9 cellular contexts compared by ENCODE assay signal in the genomic region with DNA sequence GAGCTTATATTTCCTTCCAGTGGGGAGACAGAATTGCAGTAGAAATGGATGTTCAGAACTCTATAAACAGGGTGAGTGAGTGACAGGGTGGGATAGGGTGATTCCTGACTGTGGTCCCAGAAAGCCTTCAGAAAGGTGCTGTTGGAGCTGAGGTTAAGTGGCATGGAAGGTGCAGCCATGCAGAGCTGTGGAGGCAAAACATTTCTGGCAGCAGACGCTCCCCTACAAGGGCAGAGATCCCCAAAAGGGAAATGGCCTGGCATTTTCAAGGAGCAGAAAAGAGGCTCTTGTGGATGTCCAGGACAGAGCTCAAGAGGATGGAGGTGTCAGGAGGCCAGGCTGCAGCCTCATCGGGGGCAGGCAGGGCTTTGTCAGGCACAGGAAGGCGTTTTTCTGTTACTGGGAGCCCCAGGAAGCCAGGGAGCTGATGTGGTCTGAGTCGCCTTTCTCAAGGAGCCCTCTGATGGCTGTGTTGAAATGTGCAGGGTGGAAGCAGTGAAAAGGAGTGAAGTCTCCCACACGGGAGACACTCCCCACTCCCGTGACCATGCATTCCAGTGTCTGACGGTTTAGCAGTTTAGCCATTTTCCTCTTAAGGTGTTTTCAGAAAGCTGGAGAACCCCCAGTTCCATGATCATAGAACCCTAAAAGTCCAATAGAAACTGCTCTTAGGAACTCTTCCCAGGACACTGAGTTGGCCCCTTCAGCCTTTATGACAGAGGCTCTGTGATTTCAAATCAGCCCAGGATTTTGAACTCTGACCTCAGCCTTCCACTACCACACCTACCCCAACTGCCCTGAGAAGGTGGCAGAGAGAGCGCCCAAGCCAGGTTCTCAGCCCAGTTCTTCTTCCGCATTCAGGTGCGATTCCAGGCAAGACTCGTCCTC.
DNase-seq lines count a peak whose midpoint lies in the region; ATAC-seq, FAIRE-seq and TF ChIP-seq lines count a peak whose summit lies in the region.
"Had no signal": no experiment of that assay in that cellular context is flagged by ENCODE, and none has a peak within 500 bp of the region (broad histone marks: within the 10 kb centered on the region; RNA-seq: fewer than 3 reads in every experiment).

No MANE protein-coding gene starts in this region.

- FAIRE-seq in K562 (lab: Jason Lieb, UNC) = peak; percentile 90

- H3K4me2 ChIP-seq in K562 (ENCODE audit: insufficient read depth, low read length) = no peak overlapping the region; the same call in 1 of the 2 replicates

- H3K9me1 ChIP-seq in K562 (ENCODE audit: control insufficient read depth, insufficient read depth, low read length) = no peaks in the 10 kb centered on the region

- ATAC-seq in K562 = peak; percentile 93
- peak; percentile 43 to 51 for ATAC-seq in lower lobe of right lung
- ATAC-seq in body of pancreas = no peak

- TF ChIP-seq POLR2A in K562 (conservative IDR thresholded peaks at IDR 0.05) (no peak), body of pancreas (IDR thresholded peaks at IDR 0.05) (no peak)

- WGBS in K562 (ENCODE audit: insufficient coverage, low coverage, missing lambda C conversion rate) = 42% methylated on average over 11 of the region's 11 CpGs
- WGBS in body of pancreas, 2 donors = 69 to 72% methylated on average over 11 of the region's 11 CpGs

- H3K9me3 ChIP-seq in K562 (replicated peaks; ENCODE audit: control insufficient read depth, insufficient read depth, low read depth, low read length) (no peaks in the 10 kb centered on the region), lower lobe of right lung (no peaks in the 10 kb centered on the region), body of pancreas (no peaks in the 10 kb centered on the region)

- BruUV-seq in K562 (replicated peaks; lab: Mats Ljungman, UMichigan) = no TSS peak

- peak overlapping the region; percentile 37 to 65; a peak in 3 of 4 replicates for H3K9ac ChIP-seq in K562 (ENCODE audit: insufficient read depth in 1 of 2, low read depth in 2 of 2, low read length in 2 of 2)

- TF ChIP-seq CTCF in K562 (IDR thresholded peaks at IDR 0.05 in 2 of 3, conservative IDR thresholded peaks at IDR 0.05 in 1 of 3; ENCODE audit: insufficient read depth in 2 of 3, low read depth in 1 of 3, low read length in 3 of 3) (peak; percentile 50 to 61 (median 51)), lower lobe of right lung (IDR thresholded peaks at IDR 0.05) (peak; percentile 16), body of pancreas (IDR thresholded peaks at IDR 0.05) (no peak)

- no peak overlapping the region for H3K27ac ChIP-seq in K562 (ENCODE audit: extremely low read depth, low read depth, low read length)
- H3K27ac ChIP-seq in lower lobe of right lung = peak overlapping the region; percentile 69
- no peak overlapping the region for H3K27ac ChIP-seq in body of pancreas

- intact Hi-C loops in K562 (cut with micrococcal nuclease) (loop anchor here (5.0 kb wide), 1 partner anchor 84 kb away; no protein-coding TSS in a partner anchor), lower lobe of right lung (cut with DNase I) (no loop called here), body of pancreas (cut with DNase I) (no loop called here)

- peaks cover 23 to 47% of the 10 kb centered on the region in 2 experiments; a peak in 4 of 5 replicates for H3K4me1 ChIP-seq in K562 (replicated peaks in 1 of 2; ENCODE audit: control insufficient read depth in 2 of 2, insufficient read depth in 2 of 2, low read length in 2 of 2)
- H3K4me1 ChIP-seq in lower lobe of right lung = peaks cover 38% of the 10 kb centered on the region
- peaks cover 16% of the 10 kb centered on the region for H3K4me1 ChIP-seq in body of pancreas

- POLR2A ChIA-PET in K562 (lab: Yijun Ruan, JAX) = interaction anchor here (0.5 to 2.0 kb wide), 10 partner anchors 9 to 304 kb away, joined by 3 to 11 read pairs (median 4); a partner anchor contains a TSS

- TF ChIP-seq RAD21 in K562 (CRISPR knock-in tag; conservative IDR thresholded peaks at IDR 0.05 in 1 of 2, IDR thresholded peaks at IDR 0.05 in 1 of 2) = peak; percentile 34 to 70; a peak in 3 of 4 replicates

- H2AFZ ChIP-seq in K562 (ENCODE audit: low read depth, low read length) = peak overlapping the region; percentile 97

- no peaks in the 10 kb centered on the region for H3K79me2 ChIP-seq in K562 (ENCODE audit: control insufficient read depth, insufficient read depth, low read length)

- in situ Hi-C loops in K562 (cut with MboI) = no loop called here

- CTCF ChIA-PET in K562 (lab: Yijun Ruan, JAX; ENCODE audit: low intra/inter-chr PET ratio) = no interaction called here

- H4K20me1 ChIP-seq in K562 (replicated peaks; ENCODE audit: control insufficient read depth, insufficient read depth, low read length) = no peaks in the 10 kb centered on the region

- DNase-seq in Ammon's horn (ENCODE audit: low spot score) = peak; percentile 56
- DNase-seq in Jurkat, Clone E6-1 (ENCODE audit: low read depth, low spot score) = peak; percentile 57
- DNase-seq in K562 (ENCODE audit: extremely low read depth in 1 of 4, low spot score in 3 of 4) = peak; percentile 81 to 84 (median 82)
- DNase-seq in lower lobe of right lung = no peak
- DNase-seq in NCI-H1048 (lab: John Stamatoyannopoulos, UW) = no peak
- DNase-seq in NCI-H345 treated with DMSO at 0.1 percent for 48 hours (lab: John Stamatoyannopoulos, UW; ENCODE audit: unreplicated experiment) = no peak
- no peak for DNase-seq in body of pancreas
- no peak for DNase-seq in NCI-H1930 (lab: John Stamatoyannopoulos, UW)
- DNase-seq: activated CD8-positive, alpha-beta memory T cell treated with anti-CD3 and anti-CD28 coated beads, Interleukin-2, amount 50 U/mL, for 48 hours had no signal

- no peak overlapping the region for H3K4me3 ChIP-seq in Jurkat, Clone E6-1 (ENCODE audit: low read length)
- H3K4me3 ChIP-seq in K562 = no peak overlapping the region
- no peak overlapping the region for H3K4me3 ChIP-seq in lower lobe of right lung
- no peak overlapping the region for H3K4me3 ChIP-seq in body of pancreas

- no peak for TF ChIP-seq EP300 in K562 (IDR thresholded peaks at IDR 0.05; ENCODE audit: low read length)

- no peaks in the 10 kb centered on the region for H3K27me3 ChIP-seq in K562 (ENCODE audit: control insufficient read depth in 2 of 2, insufficient read depth in 2 of 2, low read length in 2 of 2)
- peaks cover 4% of the 10 kb centered on the region for H3K27me3 ChIP-seq in lower lobe of right lung (ENCODE audit: low read depth)
- H3K27me3 ChIP-seq in body of pancreas = no peaks in the 10 kb centered on the region

- H3K36me3 ChIP-seq in K562 (ENCODE audit: control insufficient read depth, insufficient read depth, low read length) (no peaks in the 10 kb centered on the region), lower lobe of right lung (no peaks in the 10 kb centered on the region), body of pancreas (replicated peaks in 1 of 2; ENCODE audit: insufficient read depth in 1 of 2, low read depth in 2 of 2) (no peaks in the 10 kb centered on the region)

TF ChIP-seq in K562, 482 proteins besides CTCF, POLR2A, EP300 and RAD21 (continues in another document):
- TF ChIP-seq NR2C1 (IDR thresholded peaks at IDR 0.05) (peak; percentile 49; the same call in 1 of the 2 replicates), NR2C1 (tag; IDR thresholded peaks at IDR 0.05) (peak; percentile 56), HDAC1 (IDR thresholded peaks at IDR 0.05) (peak in 1 of 2 experiments; percentile 42; a peak in 1 of 4 replicates), TEAD1 (CRISPR knock-in tag; IDR thresholded peaks at IDR 0.05) (0 out of 4 replicates have a peak, but pooled peaks of 1 of the 2 experiments have one; percentile 27), ELF2 (CRISPR knock-in tag; IDR thresholded peaks at IDR 0.05) (0 out of 2 replicates have a peak, but pooled peaks have one; percentile 38), ATF7 (IDR thresholded peaks at IDR 0.05) (peak; percentile 47), BHLHE40 (IDR thresholded peaks at IDR 0.05; ENCODE audit: low read length) (peak; percentile 87), TCF7 (IDR thresholded peaks at IDR 0.05; ENCODE audit: borderline replicate concordance) (no peak), SMC3 (conservative IDR thresholded peaks at IDR 0.05; ENCODE audit: insufficient read depth, low read depth, low read length) (0 out of 2 replicates have a peak, but pooled peaks have one; percentile 19), MAZ (CRISPR knock-in tag; conservative IDR thresholded peaks at IDR 0.05 in 1 of 2, IDR thresholded peaks at IDR 0.05 in 1 of 2) (0 out of 4 replicates have a peak, but pooled peaks of 1 of the 2 experiments have one; percentile 16), KLF16 (IDR thresholded peaks at IDR 0.05) (peak; percentile 40; the same call in 1 of the 2 replicates), ZNF436 (CRISPR knock-in tag; IDR thresholded peaks at IDR 0.05) (no peak), OTX1 (CRISPR knock-in tag; IDR thresholded peaks at IDR 0.05) (no peak), RB1 (IDR thresholded peaks at IDR 0.05; ENCODE audit: low read depth) (0 out of 2 replicates have a peak, but pooled peaks have one; percentile 13), TEAD2 (tag; IDR thresholded peaks at IDR 0.05) (no peak)
- TF ChIP-seq, protein P1, sequence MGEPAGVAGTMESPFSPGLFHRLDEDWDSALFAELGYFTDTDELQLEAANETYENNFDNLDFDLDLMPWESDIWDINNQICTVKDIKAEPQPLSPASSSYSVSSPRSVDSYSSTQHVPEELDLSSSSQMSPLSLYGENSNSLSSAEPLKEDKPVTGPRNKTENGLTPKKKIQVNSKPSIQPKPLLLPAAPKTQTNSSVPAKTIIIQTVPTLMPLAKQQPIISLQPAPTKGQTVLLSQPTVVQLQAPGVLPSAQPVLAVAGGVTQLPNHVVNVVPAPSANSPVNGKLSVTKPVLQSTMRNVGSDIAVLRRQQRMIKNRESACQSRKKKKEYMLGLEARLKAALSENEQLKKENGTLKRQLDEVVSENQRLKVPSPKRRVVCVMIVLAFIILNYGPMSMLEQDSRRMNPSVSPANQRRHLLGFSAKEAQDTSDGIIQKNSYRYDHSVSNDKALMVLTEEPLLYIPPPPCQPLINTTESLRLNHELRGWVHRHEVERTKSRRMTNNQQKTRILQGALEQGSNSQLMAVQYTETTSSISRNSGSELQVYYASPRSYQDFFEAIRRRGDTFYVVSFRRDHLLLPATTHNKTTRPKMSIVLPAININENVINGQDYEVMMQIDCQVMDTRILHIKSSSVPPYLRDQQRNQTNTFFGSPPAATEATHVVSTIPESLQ (CRISPR knock-in tag; IDR thresholded peaks at IDR 0.05) = 0 out of 2 replicates have a peak, but pooled peaks have one; percentile 43

Comparison
In these comparisons a context has a peak if more than half of its experiments do, and no peak if none do; other contexts are left out.
1. DNase-seq: peak in Ammon's horn (single experiment), Jurkat, Clone E6-1 (single experiment) and K562 (4 of 4); none in lower lobe of right lung (single experiment), NCI-H1048 (single experiment), NCI-H345 treated with DMSO at 0.1 percent for 48 hours (single experiment), body of pancreas (0 of 4) and NCI-H1930 (0 of 2).
2. CTCF ChIP-seq: peak in K562 (3 of 3) and lower lobe of right lung (single experiment); none in body of pancreas (0 of 7).